ENCODE assay signal across 8 cellular contexts in the genomic region with DNA sequence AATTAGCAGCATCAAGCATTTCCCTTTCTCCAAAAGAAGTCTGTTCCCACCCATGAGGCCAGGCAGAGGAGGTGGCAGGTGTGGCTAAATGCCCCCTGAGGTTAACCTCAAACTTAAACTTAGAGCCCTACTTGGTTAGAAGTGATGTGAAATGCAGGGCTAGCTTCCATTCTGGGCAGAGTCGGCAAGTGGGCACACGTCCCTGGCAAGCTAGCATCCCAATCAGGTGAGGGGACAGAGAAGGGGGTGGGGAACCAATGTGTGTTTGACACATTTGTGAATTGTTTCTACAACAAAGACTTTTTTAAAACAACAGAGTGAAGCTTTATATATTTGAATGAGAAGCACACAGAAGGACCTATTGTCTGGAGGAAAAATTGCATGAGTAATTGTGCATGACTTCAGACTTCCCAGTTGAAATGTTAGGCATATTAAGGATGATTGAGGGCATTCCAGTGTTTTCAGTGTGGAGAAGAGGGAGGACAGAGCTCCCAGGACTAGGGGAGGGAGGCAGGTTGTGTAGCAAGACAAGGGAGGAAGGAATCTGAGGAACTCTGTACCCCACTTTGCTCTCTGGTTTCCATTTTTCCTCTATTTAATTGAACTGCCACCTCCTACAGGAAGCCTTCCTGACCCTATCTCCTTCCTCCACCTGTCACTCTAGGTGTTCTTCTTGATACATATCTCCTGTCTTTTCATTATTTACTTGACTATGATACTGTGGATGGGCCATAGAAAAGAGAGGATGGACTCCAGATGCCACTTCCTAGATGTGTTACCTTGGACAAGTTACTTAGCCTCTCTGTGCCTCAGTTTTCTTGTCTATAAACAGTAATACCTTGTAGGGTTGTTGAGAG.
A peak's percentile ranks its signal among the peaks of the same experiment; 100 is the strongest.
DNase-seq lines count a peak whose midpoint lies in the region; ATAC-seq, FAIRE-seq and TF ChIP-seq lines count a peak whose summit lies in the region.

No MANE protein-coding gene starts in this region.

- no peak for TF ChIP-seq CTCF in AG10803 (conservative IDR thresholded peaks at IDR 0.05; ENCODE audit: low read length)

- H3K4me3 ChIP-seq in AG10803 (ENCODE audit: low read length) (no peak overlapping the region), mesodermal cell (ENCODE audit: extremely low read depth, insufficient read depth, low read length, poor library complexity, severe bottlenecking) (no peak overlapping the region)

- H3K27ac ChIP-seq in mesodermal cell (ENCODE audit: low read depth, low read length, severe bottlenecking), result peak overlapping the region; percentile 88

- no peak for FAIRE-seq in HTR-8/SVneo (lab: Jason Lieb, UNC)

- DNase-seq in AG10803 (ENCODE audit: low read depth), result peak; percentile 84
- DNase-seq in anterior cingulate cortex (lab: John Stamatoyannopoulos, UW), result peak in 45 of 58 donors; percentile 18 to 89 (median 67)
- no peak for DNase-seq in HTR-8/SVneo (ENCODE audit: insufficient read length, low spot score)
- no peak for DNase-seq in left lobe of liver (ENCODE audit: low spot score)

- WGBS in mesodermal cell (ENCODE audit: insufficient coverage in 2 of 2), 2 experiments, result 69% methylated on average over 2 of the region's 2 CpGs; no CpG with 5 or more reads in 1 of the 2 experiments

- peaks cover 32% of the 10 kb centered on the region for H3K4me1 ChIP-seq in mesodermal cell (ENCODE audit: control insufficient read depth, insufficient read depth, low read length, poor library complexity, severe bottlenecking)

- ATAC-seq in GM21825 (IDR thresholded peaks at IDR 0.05; ENCODE audit: unreplicated experiment) (peak; percentile 28), HG03280 (IDR thresholded peaks at IDR 0.05; ENCODE audit: unreplicated experiment) (no peak), left lobe of liver (no peak), HG03378 (IDR thresholded peaks at IDR 0.05; ENCODE audit: unreplicated experiment) (no peak)

- no peaks in the 10 kb centered on the region for H3K36me3 ChIP-seq in mesodermal cell (ENCODE audit: control insufficient read depth, insufficient read depth, low read length)

- H3K9me3 ChIP-seq in mesodermal cell (ENCODE audit: control insufficient read depth, low read length), result no peaks in the 10 kb centered on the region

Comparison
In these comparisons a context has a peak if more than half of its experiments do, and no peak if none do; other contexts are left out.
1. DNase-seq: peak in AG10803 (single experiment) and anterior cingulate cortex (45 of 58); none in HTR-8/SVneo (single experiment) and left lobe of liver (single experiment).